8 cellular contexts compared by ENCODE assay signal in the genomic region with DNA sequence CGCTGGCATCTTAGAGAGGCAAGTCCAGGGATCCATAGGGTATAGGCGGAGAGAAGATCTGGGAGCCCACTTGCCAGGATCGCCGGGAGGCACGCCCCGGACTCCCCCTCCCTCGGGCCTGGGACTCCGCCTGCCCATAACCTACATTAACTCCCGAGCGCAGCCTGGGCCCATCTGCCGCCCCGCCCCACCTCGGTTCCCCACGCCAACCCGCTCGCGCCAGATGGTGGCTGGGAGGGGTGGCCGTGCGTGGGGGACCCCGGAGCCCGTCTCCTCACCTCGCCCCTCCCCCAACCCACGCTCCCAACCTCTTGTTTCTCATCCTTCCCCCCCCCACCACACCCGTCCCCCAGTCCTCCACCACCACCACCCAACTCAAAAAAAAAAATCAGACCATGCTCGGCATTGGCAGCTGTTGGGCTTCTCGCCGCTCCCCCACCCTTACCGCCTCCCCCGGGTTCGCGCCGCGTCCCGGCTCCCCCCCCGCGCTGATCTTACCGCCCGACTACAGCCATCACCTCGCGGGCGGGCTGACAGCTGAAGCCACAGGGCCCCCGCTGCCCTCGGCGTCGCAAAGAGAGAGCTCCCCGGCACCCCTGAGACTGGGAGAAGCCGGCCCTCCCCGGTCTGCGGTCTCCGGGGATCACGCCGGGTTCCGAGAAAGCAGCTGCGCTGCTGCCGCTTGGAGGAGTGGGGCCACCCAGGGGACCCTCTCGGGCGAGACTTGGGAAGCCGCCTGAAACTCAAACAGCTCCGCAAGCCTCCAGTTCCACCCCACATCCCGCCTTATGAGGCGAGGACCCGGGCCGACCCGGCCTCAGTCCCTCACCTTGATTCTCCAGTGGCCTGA. TPM values are rescaled to one million over a fixed set of nuclear protein-coding genes. Genes with fewer than 3 reads are reported as not detected.
A peak's percentile ranks its signal among the peaks of the same experiment; 100 is the strongest.
DNase-seq lines count a peak whose midpoint lies in the region; ATAC-seq and TF ChIP-seq lines count a peak whose summit lies in the region.

No MANE protein-coding gene starts in this region.

- peak overlapping the region; percentile 78 for H3K4me3 Mint-ChIP-seq in natural killer cell

- no peaks in the 10 kb centered on the region for H4K20me1 ChIP-seq in MM.1S (ENCODE audit: insufficient read depth, low read length)

- intact Hi-C loops in breast epithelium (cut with DNase I; ENCODE audit: low total_unique reads) (no loop called here), natural killer cell (cut with micrococcal nuclease) (no loop called here)

- peak in 2 of 3 donors; percentile 59 to 61 for ATAC-seq in natural killer cell
- ATAC-seq in HG03571 (IDR thresholded peaks at IDR 0.05; ENCODE audit: unreplicated experiment), result no peak

- H2AFZ ChIP-seq in MM.1S (ENCODE audit: low read length), result peak overlapping the region; percentile 80

- peak overlapping the region; percentile 76 for H3K4me3 ChIP-seq in MM.1S (ENCODE audit: low read length)
- peak overlapping the region; percentile 46 to 60 (median 57) for H3K4me3 ChIP-seq in breast epithelium

- H3K4me2 ChIP-seq in MM.1S (ENCODE audit: low read depth, low read length), result peak overlapping the region; percentile 100

- TF ChIP-seq CTCF in MM.1S (IDR thresholded peaks at IDR 0.05; ENCODE audit: low read length) (no peak), breast epithelium (IDR thresholded peaks at IDR 0.05) (no peak), natural killer cell (IDR thresholded peaks at IDR 0.05) (no peak)

- no peaks in the 10 kb centered on the region for H3K79me2 ChIP-seq in MM.1S (ENCODE audit: low read length)

- no peaks in the 10 kb centered on the region for H3K36me3 ChIP-seq in MM.1S (replicated peaks; ENCODE audit: insufficient read depth, low read length)
- H3K36me3 ChIP-seq in breast epithelium, result no peaks in the 10 kb centered on the region

- no peak overlapping the region for H3K27ac ChIP-seq in MM.1S (ENCODE audit: low read length)
- peak overlapping the region in 1 of 2 donors; percentile 3 for H3K27ac ChIP-seq in breast epithelium

- H3K9me3 ChIP-seq in MM.1S (replicated peaks; ENCODE audit: insufficient read depth, low read length) (no peaks in the 10 kb centered on the region), breast epithelium (no peaks in the 10 kb centered on the region)

- no peak overlapping the region for H3K27ac Mint-ChIP-seq in natural killer cell

- TF ChIP-seq POLR2A in breast epithelium (IDR thresholded peaks at IDR 0.05), result no peak

- H3F3A ChIP-seq in MM.1S (ENCODE audit: insufficient read depth, low read length), result peaks cover 8% of the 10 kb centered on the region; the same call in 1 of the 2 replicates

- 0 out of 2 replicates have a peak, but pooled peaks cover 7% of the 10 kb centered on the region for H3K4me1 ChIP-seq in MM.1S (ENCODE audit: low read length)
- H3K4me1 ChIP-seq in breast epithelium, result peaks cover 10 to 27% of the 10 kb centered on the region in 2 donors

- peaks cover 34 to 63% of the 10 kb centered on the region in 2 donors for H3K27me3 Mint-ChIP-seq in natural killer cell (ENCODE audit: low read depth in 2 of 2)

- H3K9me3 Mint-ChIP-seq in natural killer cell, result no peaks in the 10 kb centered on the region

- peaks cover 51% of the 10 kb centered on the region for H3K27me3 ChIP-seq in MM.1S (replicated peaks; ENCODE audit: insufficient read depth, low read length)
- H3K27me3 ChIP-seq in breast epithelium, result peaks cover 6 to 65% of the 10 kb centered on the region in 2 donors

- DNase-seq in COLO668 (lab: John Stamatoyannopoulos, UW; ENCODE audit: unreplicated experiment) (peak; percentile 87), MM.1S (peak; percentile 30), breast epithelium (ENCODE audit: low spot score in 2 of 2) (no peak), natural killer cell (no peak), EL (no peak), dedifferentiated amniotic fluid mesenchymal stem cell (ENCODE audit: extremely low spot score) (no peak), UCSD-AML1 (lab: John Stamatoyannopoulos, UW; ENCODE audit: unreplicated experiment) (no peak)

- H3K9me2 ChIP-seq in MM.1S (replicated peaks; ENCODE audit: insufficient read depth, low read length), result no peaks in the 10 kb centered on the region

- H3K9ac ChIP-seq in MM.1S (ENCODE audit: low read length), result no peak overlapping the region; the same call in 1 of the 2 replicates

- no peaks in the 10 kb centered on the region for H3K36me3 Mint-ChIP-seq in natural killer cell

- peaks cover 39 to 65% of the 10 kb centered on the region in 2 donors for H3K4me1 Mint-ChIP-seq in natural killer cell

RNA-seq across cellular contexts. Expression of a gene that starts 1.4 kb away (rescaled TPM):
- total RNA-seq in breast epithelium, result 10 to 100 TPM in 1 of 3 donors, 1 to 10 TPM in 2; 3.5 to 10.5 (median 5.0) TPM
- total RNA-seq in natural killer cell, result under 1 TPM in 2 of 3 donors, not detected in 1; 0.10 to 0.16 TPM

RNA-seq across cellular contexts. Expression of a gene that starts 25.5 kb away (rescaled TPM):
- total RNA-seq in breast epithelium (10 to 100 TPM in 1 of 3 donors, 1 to 10 TPM in 1, under 1 TPM in 1; 0.32 to 11.9 (median 2.9) TPM), natural killer cell (1 to 10 TPM in 2 of 3 donors, not detected in 1; 1.1 to 1.7 TPM)

RNA-seq across cellular contexts. Expression of a gene that starts 33.5 kb away (rescaled TPM):
- 10 to 100 TPM; 23.2 to 25.0 (median 23.9) TPM for total RNA-seq in breast epithelium
- total RNA-seq in natural killer cell, result 10 to 100 TPM; 30.8 to 35.6 (median 34.1) TPM

RNA-seq across cellular contexts. Expression of a gene that starts 53.7 kb away (rescaled TPM):
- total RNA-seq in breast epithelium (10 to 100 TPM in 1 of 3 donors, 1 to 10 TPM in 1, not detected in 1; 8.5 to 12.1 TPM), natural killer cell (not detected)

Comparison
In these comparisons a context has a peak if more than half of its experiments do, and no peak if none do; other contexts are left out.
1. DNase-seq: peak in COLO668 (single experiment) and MM.1S (single experiment); none in breast epithelium (0 of 2), natural killer cell (single experiment), EL (single experiment), dedifferentiated amniotic fluid mesenchymal stem cell (single experiment) and UCSD-AML1 (single experiment).